In the genomic region with DNA sequence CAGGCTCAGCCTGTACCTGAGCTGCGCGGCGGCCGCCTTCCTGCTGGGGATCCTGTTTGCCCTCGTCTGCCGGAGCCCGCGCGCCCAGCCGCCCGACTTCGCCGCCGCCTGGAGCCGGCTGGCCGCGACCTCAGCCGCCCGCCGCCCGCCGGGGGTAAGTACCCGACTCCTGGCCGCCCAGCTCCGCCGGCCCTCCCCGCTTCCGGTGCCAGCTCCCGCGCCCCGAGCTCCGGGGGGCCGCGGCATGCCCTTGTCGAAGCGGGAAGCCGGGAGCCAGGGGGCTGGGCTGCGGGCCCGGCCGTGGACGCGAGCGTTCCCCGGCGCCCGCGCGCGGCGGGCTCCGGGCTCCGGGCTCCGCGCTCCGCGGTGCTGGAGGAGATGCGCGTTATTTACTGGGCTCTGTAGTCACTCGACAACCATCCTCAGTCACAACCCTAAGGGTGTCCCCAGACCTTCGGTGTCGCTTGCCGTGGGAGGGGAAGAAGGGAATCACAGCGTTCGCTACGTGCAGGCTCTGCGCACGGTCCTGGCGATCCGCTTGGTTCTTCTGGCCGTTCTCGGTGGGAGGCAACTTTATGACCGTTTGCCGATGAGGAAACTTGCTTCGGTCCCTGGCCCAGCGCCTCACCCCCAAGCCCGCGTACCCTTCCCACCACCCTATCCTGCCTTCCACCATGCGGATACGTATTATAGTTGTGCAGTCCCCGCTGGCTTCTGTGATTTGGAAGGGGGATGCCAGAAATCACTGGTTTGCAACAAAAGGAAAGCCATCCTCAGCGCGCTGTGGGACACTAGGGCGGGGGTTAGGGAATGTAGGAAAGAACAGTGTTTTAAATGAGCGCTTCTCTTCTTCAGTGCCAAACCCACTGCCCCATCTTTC, we compare ENCODE assay signal across 1 cellular context.
A peak's percentile ranks its signal among the peaks of the same experiment; 100 is the strongest.
TF ChIP-seq lines count a peak whose summit lies in the region.

No MANE protein-coding gene starts in this region.

TF ChIP-seq in K562, 482 proteins besides CTCF, POLR2A, EP300 and RAD21 (continued from another document and continues in another):
- TF ChIP-seq, protein P1, sequence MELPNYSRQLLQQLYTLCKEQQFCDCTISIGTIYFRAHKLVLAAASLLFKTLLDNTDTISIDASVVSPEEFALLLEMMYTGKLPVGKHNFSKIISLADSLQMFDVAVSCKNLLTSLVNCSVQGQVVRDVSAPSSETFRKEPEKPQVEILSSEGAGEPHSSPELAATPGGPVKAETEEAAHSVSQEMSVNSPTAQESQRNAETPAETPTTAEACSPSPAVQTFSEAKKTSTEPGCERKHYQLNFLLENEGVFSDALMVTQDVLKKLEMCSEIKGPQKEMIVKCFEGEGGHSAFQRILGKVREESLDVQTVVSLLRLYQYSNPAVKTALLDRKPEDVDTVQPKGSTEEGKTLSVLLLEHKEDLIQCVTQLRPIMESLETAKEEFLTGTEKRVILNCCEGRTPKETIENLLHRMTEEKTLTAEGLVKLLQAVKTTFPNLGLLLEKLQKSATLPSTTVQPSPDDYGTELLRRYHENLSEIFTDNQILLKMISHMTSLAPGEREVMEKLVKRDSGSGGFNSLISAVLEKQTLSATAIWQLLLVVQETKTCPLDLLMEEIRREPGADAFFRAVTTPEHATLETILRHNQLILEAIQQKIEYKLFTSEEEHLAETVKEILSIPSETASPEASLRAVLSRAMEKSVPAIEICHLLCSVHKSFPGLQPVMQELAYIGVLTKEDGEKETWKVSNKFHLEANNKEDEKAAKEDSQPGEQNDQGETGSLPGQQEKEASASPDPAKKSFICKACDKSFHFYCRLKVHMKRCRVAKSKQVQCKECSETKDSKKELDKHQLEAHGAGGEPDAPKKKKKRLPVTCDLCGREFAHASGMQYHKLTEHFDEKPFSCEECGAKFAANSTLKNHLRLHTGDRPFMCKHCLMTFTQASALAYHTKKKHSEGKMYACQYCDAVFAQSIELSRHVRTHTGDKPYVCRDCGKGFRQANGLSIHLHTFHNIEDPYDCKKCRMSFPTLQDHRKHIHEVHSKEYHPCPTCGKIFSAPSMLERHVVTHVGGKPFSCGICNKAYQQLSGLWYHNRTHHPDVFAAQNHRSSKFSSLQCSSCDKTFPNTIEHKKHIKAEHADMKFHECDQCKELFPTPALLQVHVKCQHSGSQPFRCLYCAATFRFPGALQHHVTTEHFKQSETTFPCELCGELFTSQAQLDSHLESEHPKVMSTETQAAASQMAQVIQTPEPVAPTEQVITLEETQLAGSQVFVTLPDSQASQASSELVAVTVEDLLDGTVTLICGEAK (IDR thresholded peaks at IDR 0.05): 0 out of 2 replicates have a peak, but pooled peaks have one; percentile 14
- TF ChIP-seq, protein P1 (CRISPR knock-in tag; IDR thresholded peaks at IDR 0.05): no peak
- TF ChIP-seq, protein P2, sequence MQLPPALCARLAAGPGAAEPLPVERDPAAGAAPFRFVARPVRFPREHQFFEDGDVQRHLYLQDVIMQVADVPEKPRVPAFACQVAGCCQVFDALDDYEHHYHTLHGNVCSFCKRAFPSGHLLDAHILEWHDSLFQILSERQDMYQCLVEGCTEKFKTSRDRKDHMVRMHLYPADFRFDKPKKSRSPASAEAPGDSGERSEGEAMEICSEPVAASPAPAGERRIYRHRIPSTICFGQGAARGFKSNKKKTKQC (CRISPR knock-in tag; IDR thresholded peaks at IDR 0.05): no peak
- TF ChIP-seq DPF2 (IDR thresholded peaks at IDR 0.05) (no peak), XRCC3 (IDR thresholded peaks at IDR 0.05) (no peak), SAP30 (IDR thresholded peaks at IDR 0.05; ENCODE audit: borderline replicate concordance, insufficient read depth, low read depth, low read length, poor library complexity, severe bottlenecking) (peak; percentile 10), ZNF766 (CRISPR knock-in tag; conservative IDR thresholded peaks at IDR 0.05) (no peak), ZC3H4 (CRISPR knock-in tag; IDR thresholded peaks at IDR 0.05; ENCODE audit: borderline replicate concordance) (peak; percentile 76; the same call in 1 of the 2 replicates), TAF9B (IDR thresholded peaks at IDR 0.05; ENCODE audit: partially characterized antibody) (no peak), KDM5B (IDR thresholded peaks at IDR 0.05; ENCODE audit: insufficient replicate concordance, low read depth, low read length) (peak; percentile 45), MTA3 (IDR thresholded peaks at IDR 0.05; ENCODE audit: borderline replicate concordance) (0 out of 2 replicates have a peak, but pooled peaks have one; percentile 26), NFE2L1 (tag; IDR thresholded peaks at IDR 0.05; ENCODE audit: borderline replicate concordance, low read depth) (no peak), MED1 (CRISPR knock-in tag; IDR thresholded peaks at IDR 0.05; ENCODE audit: borderline replicate concordance) (no peak), CHD2 (IDR thresholded peaks at IDR 0.05; ENCODE audit: low read depth, low read length) (no peak), ZKSCAN3 (CRISPR knock-in tag; IDR thresholded peaks at IDR 0.05) (no peak), RB1 (IDR thresholded peaks at IDR 0.05; ENCODE audit: low read depth) (0 out of 2 replicates have a peak, but pooled peaks have one; percentile 30), ZNF165 (CRISPR knock-in tag; IDR thresholded peaks at IDR 0.05; ENCODE audit: borderline replicate concordance) (no peak), GATAD2B (IDR thresholded peaks at IDR 0.05; ENCODE audit: borderline replicate concordance) (peak; percentile 36; the same call in 1 of the 2 replicates), ZNF143 (CRISPR knock-in tag; IDR thresholded peaks at IDR 0.05) (no peak), POLR3G (IDR thresholded peaks at IDR 0.05; ENCODE audit: extremely low read depth, insufficient read length, insufficient replicate concordance) (no peak), NCOA6 (IDR thresholded peaks at IDR 0.05) (no peak), CAMTA2 (CRISPR knock-in tag; conservative IDR thresholded peaks at IDR 0.05) (no peak), ZNF212 (CRISPR knock-in tag; IDR thresholded peaks at IDR 0.05) (no peak), MAFF (IDR thresholded peaks at IDR 0.05; ENCODE audit: low read length) (no peak), CTBP1 (IDR thresholded peaks at IDR 0.05; ENCODE audit: borderline replicate concordance) (peak; percentile 37; the same call in 1 of the 2 replicates), ZFX (CRISPR knock-in tag; IDR thresholded peaks at IDR 0.05) (peak; percentile 6), HMGN3 (IDR thresholded peaks at IDR 0.05; ENCODE audit: borderline replicate concordance, extremely low read depth, insufficient read length, low read depth, low read length) (peak; percentile 2), NFIC (IDR thresholded peaks at IDR 0.05) (no peak), MCM3 (IDR thresholded peaks at IDR 0.05) (no peak), SRSF1 (IDR thresholded peaks at IDR 0.05; ENCODE audit: low read depth, low read length) (no peak), ARID2 (IDR thresholded peaks at IDR 0.05) (no peak), SMARCA4 (IDR thresholded peaks at IDR 0.05) (no peak), SMARCC2 (IDR thresholded peaks at IDR 0.05; ENCODE audit: low read depth) (no peak), RBFOX2 (IDR thresholded peaks at IDR 0.05; ENCODE audit: low read depth, low read length) (peak; percentile 47), HNRNPLL (IDR thresholded peaks at IDR 0.05; ENCODE audit: low read depth, low read length, poor library complexity, severe bottlenecking) (peak; percentile 34), NRF1 (conservative IDR thresholded peaks at IDR 0.05 in 1 of 2, IDR thresholded peaks at IDR 0.05 in 1 of 2) (peak; percentile 36 to 56; a peak in 2 of 4 replicates), PHF21A (IDR thresholded peaks at IDR 0.05; ENCODE audit: borderline replicate concordance, low read depth) (peak; percentile 60; the same call in 1 of the 2 replicates), HMG20B (CRISPR knock-in tag; IDR thresholded peaks at IDR 0.05) (no peak), GABPA (tag; conservative IDR thresholded peaks at IDR 0.05; ENCODE audit: low read depth) (0 out of 2 replicates have a peak, but pooled peaks have one; percentile 37)
- TF ChIP-seq, protein P3, sequence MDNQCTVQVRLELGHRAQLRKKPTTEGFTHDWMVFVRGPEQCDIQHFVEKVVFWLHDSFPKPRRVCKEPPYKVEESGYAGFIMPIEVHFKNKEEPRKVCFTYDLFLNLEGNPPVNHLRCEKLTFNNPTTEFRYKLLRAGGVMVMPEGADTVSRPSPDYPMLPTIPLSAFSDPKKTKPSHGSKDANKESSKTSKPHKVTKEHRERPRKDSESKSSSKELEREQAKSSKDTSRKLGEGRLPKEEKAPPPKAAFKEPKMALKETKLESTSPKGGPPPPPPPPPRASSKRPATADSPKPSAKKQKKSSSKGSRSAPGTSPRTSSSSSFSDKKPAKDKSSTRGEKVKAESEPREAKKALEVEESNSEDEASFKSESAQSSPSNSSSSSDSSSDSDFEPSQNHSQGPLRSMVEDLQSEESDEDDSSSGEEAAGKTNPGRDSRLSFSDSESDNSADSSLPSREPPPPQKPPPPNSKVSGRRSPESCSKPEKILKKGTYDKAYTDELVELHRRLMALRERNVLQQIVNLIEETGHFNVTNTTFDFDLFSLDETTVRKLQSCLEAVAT (IDR thresholded peaks at IDR 0.05): peak in 1 of 2 experiments; percentile 56; a peak in 1 of 4 replicates
- TF ChIP-seq, protein P4, sequence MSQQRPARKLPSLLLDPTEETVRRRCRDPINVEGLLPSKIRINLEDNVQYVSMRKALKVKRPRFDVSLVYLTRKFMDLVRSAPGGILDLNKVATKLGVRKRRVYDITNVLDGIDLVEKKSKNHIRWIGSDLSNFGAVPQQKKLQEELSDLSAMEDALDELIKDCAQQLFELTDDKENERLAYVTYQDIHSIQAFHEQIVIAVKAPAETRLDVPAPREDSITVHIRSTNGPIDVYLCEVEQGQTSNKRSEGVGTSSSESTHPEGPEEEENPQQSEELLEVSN (IDR thresholded peaks at IDR 0.05; ENCODE audit: borderline replicate concordance in 1 of 2, extremely low read depth in 1 of 2, insufficient read depth in 1 of 2, insufficient read length in 1 of 2, low read depth in 1 of 2, low read length in 1 of 2, poor library complexity in 1 of 2, severe bottlenecking in 1 of 2): peak in 1 of 2 experiments; percentile 76
- TF ChIP-seq, protein P5, sequence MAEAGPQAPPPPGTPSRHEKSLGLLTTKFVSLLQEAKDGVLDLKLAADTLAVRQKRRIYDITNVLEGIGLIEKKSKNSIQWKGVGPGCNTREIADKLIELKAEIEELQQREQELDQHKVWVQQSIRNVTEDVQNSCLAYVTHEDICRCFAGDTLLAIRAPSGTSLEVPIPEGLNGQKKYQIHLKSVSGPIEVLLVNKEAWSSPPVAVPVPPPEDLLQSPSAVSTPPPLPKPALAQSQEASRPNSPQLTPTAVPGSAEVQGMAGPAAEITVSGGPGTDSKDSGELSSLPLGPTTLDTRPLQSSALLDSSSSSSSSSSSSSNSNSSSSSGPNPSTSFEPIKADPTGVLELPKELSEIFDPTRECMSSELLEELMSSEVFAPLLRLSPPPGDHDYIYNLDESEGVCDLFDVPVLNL (CRISPR knock-in tag; IDR thresholded peaks at IDR 0.05; ENCODE audit: low read depth): 0 out of 2 replicates have a peak, but pooled peaks have one; percentile 57
- TF ChIP-seq, protein P6, sequence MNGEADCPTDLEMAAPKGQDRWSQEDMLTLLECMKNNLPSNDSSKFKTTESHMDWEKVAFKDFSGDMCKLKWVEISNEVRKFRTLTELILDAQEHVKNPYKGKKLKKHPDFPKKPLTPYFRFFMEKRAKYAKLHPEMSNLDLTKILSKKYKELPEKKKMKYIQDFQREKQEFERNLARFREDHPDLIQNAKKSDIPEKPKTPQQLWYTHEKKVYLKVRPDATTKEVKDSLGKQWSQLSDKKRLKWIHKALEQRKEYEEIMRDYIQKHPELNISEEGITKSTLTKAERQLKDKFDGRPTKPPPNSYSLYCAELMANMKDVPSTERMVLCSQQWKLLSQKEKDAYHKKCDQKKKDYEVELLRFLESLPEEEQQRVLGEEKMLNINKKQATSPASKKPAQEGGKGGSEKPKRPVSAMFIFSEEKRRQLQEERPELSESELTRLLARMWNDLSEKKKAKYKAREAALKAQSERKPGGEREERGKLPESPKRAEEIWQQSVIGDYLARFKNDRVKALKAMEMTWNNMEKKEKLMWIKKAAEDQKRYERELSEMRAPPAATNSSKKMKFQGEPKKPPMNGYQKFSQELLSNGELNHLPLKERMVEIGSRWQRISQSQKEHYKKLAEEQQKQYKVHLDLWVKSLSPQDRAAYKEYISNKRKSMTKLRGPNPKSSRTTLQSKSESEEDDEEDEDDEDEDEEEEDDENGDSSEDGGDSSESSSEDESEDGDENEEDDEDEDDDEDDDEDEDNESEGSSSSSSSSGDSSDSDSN (IDR thresholded peaks at IDR 0.05; ENCODE audit: borderline replicate concordance in 1 of 2, low read depth in 2 of 2, low read length in 2 of 2): peak; percentile 16 to 51; a peak in 1 of 4 replicates
- TF ChIP-seq, protein P7, sequence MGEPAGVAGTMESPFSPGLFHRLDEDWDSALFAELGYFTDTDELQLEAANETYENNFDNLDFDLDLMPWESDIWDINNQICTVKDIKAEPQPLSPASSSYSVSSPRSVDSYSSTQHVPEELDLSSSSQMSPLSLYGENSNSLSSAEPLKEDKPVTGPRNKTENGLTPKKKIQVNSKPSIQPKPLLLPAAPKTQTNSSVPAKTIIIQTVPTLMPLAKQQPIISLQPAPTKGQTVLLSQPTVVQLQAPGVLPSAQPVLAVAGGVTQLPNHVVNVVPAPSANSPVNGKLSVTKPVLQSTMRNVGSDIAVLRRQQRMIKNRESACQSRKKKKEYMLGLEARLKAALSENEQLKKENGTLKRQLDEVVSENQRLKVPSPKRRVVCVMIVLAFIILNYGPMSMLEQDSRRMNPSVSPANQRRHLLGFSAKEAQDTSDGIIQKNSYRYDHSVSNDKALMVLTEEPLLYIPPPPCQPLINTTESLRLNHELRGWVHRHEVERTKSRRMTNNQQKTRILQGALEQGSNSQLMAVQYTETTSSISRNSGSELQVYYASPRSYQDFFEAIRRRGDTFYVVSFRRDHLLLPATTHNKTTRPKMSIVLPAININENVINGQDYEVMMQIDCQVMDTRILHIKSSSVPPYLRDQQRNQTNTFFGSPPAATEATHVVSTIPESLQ (CRISPR knock-in tag; IDR thresholded peaks at IDR 0.05): no peak
